ENCODE assay signal across 14 cellular contexts in the genomic region with DNA sequence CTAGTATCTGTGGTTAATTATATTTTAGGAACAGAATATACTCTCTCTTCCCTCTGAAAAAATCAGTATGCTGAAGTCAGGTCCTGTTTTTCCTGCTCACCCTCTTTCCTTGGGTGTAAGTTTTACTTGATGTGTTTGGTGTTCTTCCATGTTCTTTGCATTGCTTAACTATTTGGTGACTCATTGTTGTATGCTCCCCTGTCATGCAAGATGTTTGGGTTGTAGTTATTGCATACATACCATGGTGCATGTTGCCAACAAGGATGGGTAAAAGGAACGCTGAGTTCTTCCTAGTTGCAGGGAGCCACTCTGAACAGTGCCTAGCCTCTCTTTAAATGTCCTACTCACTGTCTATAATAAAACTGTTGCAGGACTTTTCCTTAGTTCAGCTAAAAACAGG.
A peak's percentile ranks its signal among the peaks of the same experiment; 100 is the strongest.
DNase-seq lines count a peak whose midpoint lies in the region; ATAC-seq and TF ChIP-seq lines count a peak whose summit lies in the region.
"Had no signal": no experiment of that assay in that cellular context is flagged by ENCODE, and none has a peak within 500 bp of the region (broad histone marks: within the 10 kb centered on the region; RNA-seq: fewer than 3 reads in every experiment).

No MANE protein-coding gene starts in this region.

- H3K9ac ChIP-seq in adipocyte (ENCODE audit: low read length), result no peak overlapping the region

- peaks cover 21% of the 10 kb centered on the region for H3K4me1 ChIP-seq in adipocyte (ENCODE audit: control insufficient read depth, insufficient read depth, low read length)
- H3K4me1 ChIP-seq: BE2C had no signal

- H3K4me3 ChIP-seq in AG04449 (ENCODE audit: low read depth, low read length) (no peak overlapping the region), adipocyte (ENCODE audit: low read length) (no peak overlapping the region), fibroblast of villous mesenchyme (ENCODE audit: low read depth, low read length) (no peak overlapping the region)

- POLR2A ChIA-PET in AG04449 (lab: Yijun Ruan, JAX), result no interaction called here

- no peak for ATAC-seq in HG02623 (IDR thresholded peaks at IDR 0.05; ENCODE audit: unreplicated experiment)
- ATAC-seq: effector memory CD8-positive, alpha-beta T cell had no signal

- CTCF ChIA-PET in AG04449 (lab: Yijun Ruan, JAX), result no interaction called here

- no peaks in the 10 kb centered on the region for H3K36me3 ChIP-seq in adipocyte (ENCODE audit: control insufficient read depth, insufficient read depth, low read length, severe bottlenecking)
- H3K36me3 ChIP-seq: BE2C had no signal

- no peaks in the 10 kb centered on the region for H3K27me3 ChIP-seq in adipocyte (replicated peaks; ENCODE audit: control insufficient read depth, insufficient read depth, low read length)
- H3K27me3 ChIP-seq: BE2C had no signal

- TF ChIP-seq CTCF in AG04449 (IDR thresholded peaks at IDR 0.05; ENCODE audit: insufficient read depth, low read length, missing control alignments) (no peak), fibroblast of villous mesenchyme (IDR thresholded peaks at IDR 0.05; ENCODE audit: insufficient read depth, low read depth, low read length) (no peak)

- DNase-seq in AG04449 (ENCODE audit: low read depth, low spot score) (peak; percentile 80), HPDE6-E6E7 (ENCODE audit: extremely low spot score) (peak; percentile 38), adipocyte (ENCODE audit: low read depth) (peak; percentile 91), fibroblast of villous mesenchyme (ENCODE audit: low read depth) (peak; percentile 83), NK-92 (lab: John Stamatoyannopoulos, UW; ENCODE audit: unreplicated experiment) (no peak), A172 (ENCODE audit: low spot score) (no peak), midbrain (lab: John Stamatoyannopoulos, UW) (no peak)
- DNase-seq: activated B cell treated with CpG ODN at 0.5 μM for 24 hours; activated CD8-positive, alpha-beta memory T cell treated with anti-CD3 and anti-CD28 coated beads, Interleukin-2, amount 50 U/mL, for 48 hours; amygdala; BE2C; effector memory CD8-positive, alpha-beta T cell; NCI-H1694 had no signal

- no peaks in the 10 kb centered on the region for H3K9me3 ChIP-seq in adipocyte (ENCODE audit: control insufficient read depth, low read length)
- H3K9me3 ChIP-seq: BE2C had no signal

Comparison
In these comparisons a context has a peak if more than half of its experiments do, and no peak if none do; other contexts are left out.
1. DNase-seq: peak in AG04449 (single experiment), HPDE6-E6E7 (single experiment), adipocyte (single experiment) and fibroblast of villous mesenchyme (single experiment); none in NK-92 (single experiment), A172 (single experiment) and midbrain (single experiment).